In genomic region chr15:98909968-98910885, GRCh38 we compare ENCODE assay signal across 17 cellular contexts.
DNase-seq lines count a peak whose midpoint lies in the region; ATAC-seq and TF ChIP-seq lines count a peak whose summit lies in the region.
"Had no signal": no experiment of that assay in that cellular context is flagged by ENCODE, and none has a peak within 500 bp of the region (broad histone marks: within the 10 kb centered on the region; RNA-seq: fewer than 3 reads in every experiment).

No MANE protein-coding gene starts in this region.

- no peak overlapping the region for H3K18ac ChIP-seq in H9 (ENCODE audit: insufficient read length, low read depth, low read length)

- H3K4me3 ChIP-seq in heart left ventricle: no peak overlapping the region

- H3K27ac Mint-ChIP-seq in H9: peak overlapping the region in 2 of 3 experiments; percentile 35 to 46; a peak in 2 of 7 replicates

- no peak overlapping the region for H3K4me2 ChIP-seq in H9 (ENCODE audit: insufficient read depth, insufficient read length, low read length)

- H4K20me1 ChIP-seq in H9 (ENCODE audit: control insufficient read depth, insufficient read depth, insufficient read length): no peaks in the 10 kb centered on the region

- H3K36me3 Mint-ChIP-seq in H9 (ENCODE audit: insufficient read depth in 1 of 3, low read depth in 3 of 3): peaks cover 19 to 63% (median 58%) of the 10 kb centered on the region in 3 experiments

- WGBS in H9 (ENCODE audit: extremely low coverage, insufficient read length, low lambda C conversion rate): no CpG with 5 or more reads among the region's 21 CpGs
- WGBS in heart left ventricle, 4 donors: 72 to 82% (median 73%) methylated on average over 21 of the region's 21 CpGs

- no peak overlapping the region for H3K23ac ChIP-seq in H9 (ENCODE audit: insufficient read length, low read depth, low read length)

- H3T11ph ChIP-seq in H9 (ENCODE audit: low read length): no peak overlapping the region

- H2BK20ac ChIP-seq in H9 (ENCODE audit: low read depth, low read length, poor library complexity, severe bottlenecking): no peak overlapping the region

- no peak overlapping the region for H4K8ac ChIP-seq in H9 (replicated peaks; ENCODE audit: insufficient read length, low read depth, low read length)

- H2AFZ ChIP-seq in H9 (ENCODE audit: low read length): no peak overlapping the region

- peaks cover 0 to 76% (median 38%) of the 10 kb centered on the region in 9 donors for H3K36me3 ChIP-seq in heart left ventricle

- no peak for TF ChIP-seq POLR2A in heart left ventricle (IDR thresholded peaks at IDR 0.05)

- no peak overlapping the region for H4K91ac ChIP-seq in H9 (ENCODE audit: insufficient read length, low read depth, low read length)

- no peak overlapping the region for H3K4me3 Mint-ChIP-seq in H9
- H3K4me3 Mint-ChIP-seq: CD4-positive, CD25-positive, alpha-beta regulatory T cell had no signal

- H4K5ac ChIP-seq in H9 (ENCODE audit: insufficient read length, low read depth, low read length): no peak overlapping the region

- H3K4me1 ChIP-seq in H9 (ENCODE audit: insufficient read depth, low read length) (no peaks in the 10 kb centered on the region), heart left ventricle (peaks cover 0 to 60% (median 29%) of the 10 kb centered on the region in 12 donors)

- no peak overlapping the region for H2BK5ac ChIP-seq in H9 (ENCODE audit: insufficient read length, low read length)

- H3K9ac ChIP-seq in H9 (ENCODE audit: extremely low read depth, insufficient read length, low read length): no peak overlapping the region

- intact Hi-C loops in heart left ventricle (cut with DNase I) (loop anchor here in 2 of 10 donors (10.0 kb wide), 3 partner anchors 145 to 465 kb away; no protein-coding TSS in a partner anchor), posterior vena cava (cut with DNase I) (loop anchor here in 1 of 2 donors (10.0 kb wide), 1 partner anchor 465 kb away; no protein-coding TSS in a partner anchor)

- no peak overlapping the region for H2BK15ac ChIP-seq in H9 (ENCODE audit: low read depth, low read length)

- H3K4me1 Mint-ChIP-seq in H9: peaks cover 18 to 19% of the 10 kb centered on the region in 2 experiments

- no peaks in the 10 kb centered on the region for H3K23me2 ChIP-seq in H9 (ENCODE audit: insufficient read length, low read depth, low read length, poor library complexity, severe bottlenecking)

- H3K27me3 Mint-ChIP-seq in H9 (ENCODE audit: low read depth): no peaks in the 10 kb centered on the region; the same call in 1 of the 2 replicates

- no peaks in the 10 kb centered on the region for H3K27me3 ChIP-seq in H9 (ENCODE audit: insufficient read depth, low read length)
- no peaks in the 10 kb centered on the region for H3K27me3 ChIP-seq in heart left ventricle

- no peak overlapping the region for H3K14ac ChIP-seq in H9 (ENCODE audit: insufficient read depth, low read length)

- H3K56ac ChIP-seq in H9 (ENCODE audit: insufficient read length, low read depth, low read length): no peak overlapping the region

- no peak overlapping the region for H2BK12ac ChIP-seq in H9 (ENCODE audit: insufficient read length, low read depth, low read length)

- H3K79me1 ChIP-seq in H9 (ENCODE audit: insufficient read depth, low read depth, low read length, poor library complexity, severe bottlenecking): no peaks in the 10 kb centered on the region

- ATAC-seq in heart left ventricle: peak; percentile 59 to 83 (median 78)
- ATAC-seq in GM18502 (IDR thresholded peaks at IDR 0.05; ENCODE audit: poor library complexity, unreplicated experiment): no peak
- ATAC-seq: HCT116 had no signal

- peaks cover 3% of the 10 kb centered on the region; the same call in 1 of the 2 replicates for H3K79me2 ChIP-seq in H9 (ENCODE audit: insufficient read depth, low read length)

- TF ChIP-seq CTCF in H9 (conservative IDR thresholded peaks at IDR 0.05) (no peak), VCaP (conservative IDR thresholded peaks at IDR 0.05) (no peak), heart left ventricle (IDR thresholded peaks at IDR 0.05) (no peak)

- no peaks in the 10 kb centered on the region; a peak in 1 of 5 replicates for H3K9me3 Mint-ChIP-seq in H9

- DNase-seq in H9: no peak
- DNase-seq in heart left ventricle: peak in 4 of 5 donors; percentile 34 to 70 (median 46)
- peak; percentile 58 for DNase-seq in posterior vena cava (ENCODE audit: low spot score)
- DNase-seq in DMS79 treated with DMSO at 0.1 percent for 48 hours (lab: John Stamatoyannopoulos, UW): no peak
- DNase-seq in HUDEP-2 (lab: John Stamatoyannopoulos, UW; ENCODE audit: unreplicated experiment in 76 of 76): no peak
- DNase-seq: ACHN; CD4-positive, CD25-positive, alpha-beta regulatory T cell; DMS79; GDM1; KBM-7; NCI-H1105; NCI-H187; NCI-H446 treated with DMSO at 0.1 percent for 48 hours; NCI-H774 had no signal

- H3K9me3 ChIP-seq in H9 (ENCODE audit: control insufficient read depth, low read depth, low read length) (no peaks in the 10 kb centered on the region), heart left ventricle (no peaks in the 10 kb centered on the region)

- H3K4ac ChIP-seq in H9 (ENCODE audit: low read depth, low read length): no peak overlapping the region

- no peak overlapping the region for H2AK5ac ChIP-seq in H9 (ENCODE audit: insufficient read length, low read length)

- no peak overlapping the region for H2BK120ac ChIP-seq in H9 (ENCODE audit: low read depth, low read length, poor library complexity, severe bottlenecking)

- no peak overlapping the region for H3K27ac ChIP-seq in H9 (ENCODE audit: insufficient read length, low read depth, low read length)
- peak overlapping the region; percentile 38 for H3K27ac ChIP-seq in VCaP
- H3K27ac ChIP-seq in heart left ventricle: peak overlapping the region in 11 of 12 donors; percentile 22 to 78 (median 57)

Comparison
In these comparisons a context has a peak if more than half of its experiments do, and no peak if none do; other contexts are left out.
1. DNase-seq: peak in heart left ventricle (4 of 5) and posterior vena cava (single experiment); none in H9 (single experiment), DMS79 treated with DMSO at 0.1 percent for 48 hours (single experiment) and HUDEP-2 (0 of 76).